ENCODE assay signal across 11 cellular contexts in genomic region chr16:89471225-89471624, GRCh38. TPM values are rescaled to one million over a fixed set of nuclear protein-coding genes. Genes with fewer than 3 reads are reported as not detected.
DNase-seq lines count a peak whose midpoint lies in the region; ATAC-seq and TF ChIP-seq lines count a peak whose summit lies in the region.
"Had no signal": no experiment of that assay in that cellular context is flagged by ENCODE, and none has a peak within 500 bp of the region (broad histone marks: within the 10 kb centered on the region; RNA-seq: fewer than 3 reads in every experiment).

No MANE protein-coding gene starts in this region.

- no peak overlapping the region for H3K27ac Mint-ChIP-seq in MCF 10A (ENCODE audit: low read depth, unreplicated experiment)

- peaks cover 6% of the 10 kb centered on the region for H3K36me3 Mint-ChIP-seq in MCF 10A (ENCODE audit: insufficient read depth, unreplicated experiment)
- H3K36me3 Mint-ChIP-seq: natural killer cell had no signal

- peaks cover 99% of the 10 kb centered on the region for H3K79me2 ChIP-seq in fibroblast of lung (ENCODE audit: control insufficient read depth, insufficient read depth, low read length)

- WGBS in psoas muscle, 3 donors, result 37 to 64% (median 45%) methylated on average over 6 of the region's 6 CpGs

- H3K9ac ChIP-seq in fibroblast of lung (ENCODE audit: insufficient read depth, low read length), result no peak overlapping the region

- no peak for TF ChIP-seq CTCF in fibroblast of lung (conservative IDR thresholded peaks at IDR 0.05 in 1 of 2, IDR thresholded peaks at IDR 0.05 in 1 of 2; ENCODE audit: low read depth in 1 of 2, low read length in 2 of 2)
- no peak for TF ChIP-seq CTCF in psoas muscle (IDR thresholded peaks at IDR 0.05)
- TF ChIP-seq CTCF in MCF 10A (IDR thresholded peaks at IDR 0.05; ENCODE audit: unreplicated experiment), result no peak

- no peak overlapping the region for H3K4me3 ChIP-seq in fibroblast of lung (replicated peaks in 1 of 4; ENCODE audit: control extremely low read depth in 1 of 4, insufficient read depth in 1 of 4, low read depth in 3 of 4, low read length in 4 of 4)
- no peak overlapping the region for H3K4me3 ChIP-seq in psoas muscle
- H3K4me3 ChIP-seq: Peyer's patch had no signal

- peaks cover 9% of the 10 kb centered on the region for H4K20me1 ChIP-seq in fibroblast of lung (ENCODE audit: control insufficient read depth, extremely low read depth, insufficient read depth, low read length)

- no peaks in the 10 kb centered on the region for H3K27me3 Mint-ChIP-seq in MCF 10A (ENCODE audit: insufficient read depth, unreplicated experiment)

- H3K27me3 ChIP-seq in fibroblast of lung (ENCODE audit: control insufficient read depth, insufficient read depth, low read length), result no peaks in the 10 kb centered on the region
- H3K27me3 ChIP-seq in psoas muscle (ENCODE audit: insufficient read depth in 3 of 3, low read length in 2 of 3), result no peaks in the 10 kb centered on the region
- H3K27me3 ChIP-seq: Peyer's patch had no signal

- CTCF ChIA-PET in MCF 10A (lab: Yijun Ruan, JAX), result interaction anchor here (0.9 kb wide), 2 partner anchors 37 to 145 kb away, joined by 3 read pairs; no protein-coding TSS in a partner anchor

- H3K4me3 Mint-ChIP-seq in MCF 10A (ENCODE audit: unreplicated experiment), result no peak overlapping the region

- intact Hi-C loops in psoas muscle (cut with DNase I), result no loop called here
- intact Hi-C loops in MCF 10A (cut with micrococcal nuclease), result no loop called here

- no TSS peak for BruUV-seq in MCF 10A (replicated peaks; lab: Mats Ljungman, UMichigan)

- H3K9me3 ChIP-seq in fibroblast of lung (ENCODE audit: control insufficient read depth, insufficient read depth, low read depth, low read length) (no peaks in the 10 kb centered on the region), psoas muscle (no peaks in the 10 kb centered on the region)
- H3K9me3 ChIP-seq: Peyer's patch had no signal

- POLR2A ChIA-PET in MCF 10A (lab: Yijun Ruan, JAX), result interaction anchor here (0.9 to 2.9 kb wide), 7 partner anchors 11 to 150 kb away, joined by 3 to 18 read pairs (median 4); no protein-coding TSS in a partner anchor

- peaks cover 45% of the 10 kb centered on the region for H3K4me1 Mint-ChIP-seq in MCF 10A (ENCODE audit: insufficient read depth, unreplicated experiment)

- peak; percentile 34 to 65 (median 58) for ATAC-seq in psoas muscle
- no peak for ATAC-seq in HG03457 (IDR thresholded peaks at IDR 0.05; ENCODE audit: unreplicated experiment)
- ATAC-seq in HG03432 (IDR thresholded peaks at IDR 0.05; ENCODE audit: unreplicated experiment), result no peak
- ATAC-seq: natural killer cell had no signal

- peak overlapping the region; percentile 30 for H3K27ac ChIP-seq in fibroblast of lung (ENCODE audit: insufficient read depth, low read length)
- peak overlapping the region; percentile 10 for H3K27ac ChIP-seq in psoas muscle

- H3K9me3 Mint-ChIP-seq in MCF 10A (ENCODE audit: unreplicated experiment), result no peaks in the 10 kb centered on the region
- H3K9me3 Mint-ChIP-seq: natural killer cell had no signal

- no peak overlapping the region for H3K4me2 ChIP-seq in fibroblast of lung (ENCODE audit: extremely low read depth, insufficient read depth, low read length)

- H3K36me3 ChIP-seq in fibroblast of lung (ENCODE audit: control insufficient read depth, insufficient read depth, low read length), result no peaks in the 10 kb centered on the region
- H3K36me3 ChIP-seq in psoas muscle (ENCODE audit: insufficient read depth in 1 of 2, low read depth in 1 of 2), result no peaks in the 10 kb centered on the region
- H3K36me3 ChIP-seq: Peyer's patch had no signal

- H3K4me1 ChIP-seq in fibroblast of lung (ENCODE audit: control insufficient read depth, extremely low read depth, insufficient read depth, low read length) (peaks cover 14% of the 10 kb centered on the region), psoas muscle (peaks cover 80% of the 10 kb centered on the region)

- peak; percentile 86 for DNase-seq in ELR (ENCODE audit: low read depth)
- peak; percentile 36 to 38 for DNase-seq in SW 1271 (lab: John Stamatoyannopoulos, UW)
- peak; percentile 75 to 86 for DNase-seq in fibroblast of lung (ENCODE audit: low read depth in 2 of 2)
- DNase-seq in psoas muscle, result peak in 1 of 2 donors; percentile 15
- DNase-seq in DMS53 (lab: John Stamatoyannopoulos, UW), result no peak
- no peak for DNase-seq in MCF 10A (ENCODE audit: unreplicated experiment)
- DNase-seq: head of caudate nucleus, natural killer cell, Peyer's patch had no signal

- H2AFZ ChIP-seq in fibroblast of lung (ENCODE audit: low read length), result no peak overlapping the region

RNA-seq across cellular contexts. Expression of gene ANKRD11, which starts 19.1 kb away (rescaled TPM):
- total RNA-seq in fibroblast of lung (39.8 and 71.2 TPM in 2 replicates), psoas muscle (10 to 100 TPM; 52.3 to 72.8 (median 63.8) TPM), MCF 10A (2022) (218 and 237 TPM in 2 replicates)
- polyA plus RNA-seq in fibroblast of lung (41.5 and 48.8 TPM in 2 replicates), psoas muscle (10 to 100 TPM; 22.3 to 57.9 (median 43.3) TPM)
- 75.2 and 76.7 TPM in 2 replicates for polyA plus RNA-seq in fibroblast of lung (2012)
- polyA minus RNA-seq in fibroblast of lung (ENCODE audit: low replicate concordance), result 102 and 109 TPM in 2 replicates

RNA-seq across cellular contexts. Expression of gene SPG7, which starts 37.0 kb away (rescaled TPM):
- 83.5 and 107 TPM in 2 replicates for total RNA-seq in fibroblast of lung
- polyA plus RNA-seq in fibroblast of lung, result 35.1 and 53.3 TPM in 2 replicates
- polyA plus RNA-seq in fibroblast of lung (2012), result 27.2 and 58.3 TPM in 2 replicates
- 43.5 and 75.9 TPM in 2 replicates for polyA minus RNA-seq in fibroblast of lung (ENCODE audit: low replicate concordance)
- 10 to 100 TPM; 66.8 to 92.3 (median 87.3) TPM for total RNA-seq in psoas muscle
- polyA plus RNA-seq in psoas muscle, result 10 to 100 TPM; 57.5 to 95.3 (median 79.3) TPM
- total RNA-seq in MCF 10A (2022), result 82.4 and 92.3 TPM in 2 replicates

Comparison
In these comparisons a context has a peak if more than half of its experiments do, and no peak if none do; other contexts are left out.
1. DNase-seq: peak in ELR (single experiment), SW 1271 (2 of 2) and fibroblast of lung (2 of 2); none in DMS53 (single experiment) and MCF 10A (single experiment).
2. ATAC-seq: peak in psoas muscle (4 of 4); none in HG03457 (single experiment) and HG03432 (single experiment).